Comparison of ENCODE assay signal across 1 cellular context in genomic region chr9:131459056-131459455, GRCh38.
TF ChIP-seq lines count a peak whose summit lies in the region.

No MANE protein-coding gene starts in this region.

TF ChIP-seq in WTC11, 78 proteins besides CTCF, POLR2A, EP300 and RAD21:
- TF ChIP-seq PRDM15 (CRISPR knock-in tag; IDR thresholded peaks at IDR 0.05) (no peak), HMGXB4 (CRISPR knock-in tag; IDR thresholded peaks at IDR 0.05) (no peak), MYBL2 (CRISPR knock-in tag; IDR thresholded peaks at IDR 0.05) (no peak), ZNF396 (CRISPR knock-in tag; IDR thresholded peaks at IDR 0.05; ENCODE audit: borderline replicate concordance) (no peak), KAT7 (CRISPR knock-in tag; IDR thresholded peaks at IDR 0.05; ENCODE audit: borderline replicate concordance) (no peak), ZNF512 (CRISPR knock-in tag; IDR thresholded peaks at IDR 0.05; ENCODE audit: borderline replicate concordance) (no peak), IRF1 (CRISPR knock-in tag; IDR thresholded peaks at IDR 0.05) (no peak), SOX15 (CRISPR knock-in tag; IDR thresholded peaks at IDR 0.05) (no peak), ATF6 (CRISPR knock-in tag; IDR thresholded peaks at IDR 0.05) (no peak), NFE2L1 (CRISPR knock-in tag; IDR thresholded peaks at IDR 0.05) (no peak), TCF7 (CRISPR knock-in tag; IDR thresholded peaks at IDR 0.05; ENCODE audit: low read depth) (no peak), ELF4 (CRISPR knock-in tag; IDR thresholded peaks at IDR 0.05; ENCODE audit: low read depth) (no peak)
